ENCODE assay signal across 12 cellular contexts in the genomic region with DNA sequence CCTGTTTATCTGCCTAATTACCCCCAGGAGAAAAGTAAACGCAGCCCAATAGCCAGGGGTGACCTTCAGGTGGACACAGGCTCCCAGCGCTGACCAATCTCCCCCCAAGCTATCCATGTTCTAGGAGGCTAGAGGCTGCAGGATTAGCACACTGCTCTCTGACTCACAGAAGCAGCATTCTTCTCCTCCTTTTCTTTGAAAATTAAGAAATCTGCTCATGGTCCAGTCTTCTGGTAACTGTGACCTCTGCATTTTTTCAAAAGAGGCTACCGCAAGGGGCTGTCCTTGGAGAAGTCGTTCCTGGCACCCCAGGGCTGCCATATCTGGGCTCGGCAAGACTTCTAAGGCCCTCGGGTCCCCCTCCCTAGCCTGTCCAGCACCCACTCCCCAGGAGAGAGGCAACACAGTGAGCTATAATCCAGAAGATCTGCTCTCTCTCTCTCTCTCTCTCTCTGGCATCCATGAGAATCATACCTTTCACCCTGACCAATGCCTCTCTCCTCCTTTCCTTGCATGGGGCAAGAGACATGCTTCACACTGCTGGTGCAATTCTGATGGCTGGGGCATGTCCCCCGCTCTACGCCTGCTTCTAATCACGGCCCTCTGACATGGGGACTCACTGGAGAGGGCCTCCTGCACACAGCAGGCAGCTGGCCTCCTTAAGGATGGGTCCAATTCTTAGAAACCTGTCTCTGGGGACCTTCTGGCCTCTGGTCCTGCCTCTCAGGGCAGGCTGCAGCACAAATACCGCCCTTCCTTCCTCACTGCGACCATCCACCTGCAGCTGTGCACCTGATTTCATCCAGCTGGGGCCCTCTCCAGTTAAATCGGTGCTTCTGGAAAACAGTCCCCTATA. TPM values are rescaled to one million over a fixed set of nuclear protein-coding genes. Genes with fewer than 3 reads are reported as not detected.
DNase-seq lines count a peak whose midpoint lies in the region; ATAC-seq and TF ChIP-seq lines count a peak whose summit lies in the region.
"Had no signal": no experiment of that assay in that cellular context is flagged by ENCODE, and none has a peak within 500 bp of the region (broad histone marks: within the 10 kb centered on the region; RNA-seq: fewer than 3 reads in every experiment).

No MANE protein-coding gene starts in this region.

- H3K9me3 ChIP-seq in CD4-positive, CD25-positive, alpha-beta regulatory T cell (ENCODE audit: control insufficient read depth in 2 of 2, low read length in 2 of 2): no peaks in the 10 kb centered on the region
- H3K9me3 ChIP-seq in neuronal stem cell (replicated peaks in 1 of 2; ENCODE audit: control insufficient read depth in 2 of 2, insufficient read depth in 1 of 2, low read depth in 1 of 2, low read length in 2 of 2) (no peaks in the 10 kb centered on the region), tibial artery (no peaks in the 10 kb centered on the region)

- H3K36me3 Mint-ChIP-seq in CD4-positive, CD25-positive, alpha-beta regulatory T cell: peaks cover 16% of the 10 kb centered on the region

- no peak overlapping the region for H3K4me3 Mint-ChIP-seq in CD4-positive, CD25-positive, alpha-beta regulatory T cell
- H3K4me3 Mint-ChIP-seq: nephron had no signal

- H2AFZ ChIP-seq in neuronal stem cell (ENCODE audit: low read length): no peak overlapping the region

- no peak for DNase-seq in CD4-positive, CD25-positive, alpha-beta regulatory T cell
- DNase-seq in NCI-H226 (peak; percentile 41), fibroblast of gingiva (ENCODE audit: low read depth) (peak; percentile 66), neuronal stem cell (ENCODE audit: low spot score) (no peak), lower leg skin (ENCODE audit: low spot score in 2 of 2) (no peak), putamen (ENCODE audit: low spot score) (no peak), tibial artery (no peak)
- DNase-seq: dorsolateral prefrontal cortex, GOT3, T-helper 1 cell had no signal

- peaks cover 20% of the 10 kb centered on the region for H3K36me3 ChIP-seq in CD4-positive, CD25-positive, alpha-beta regulatory T cell (ENCODE audit: control insufficient read depth, insufficient read depth, low read length)
- no peaks in the 10 kb centered on the region for H3K36me3 ChIP-seq in neuronal stem cell (replicated peaks in 1 of 2; ENCODE audit: control insufficient read depth in 2 of 2, insufficient read depth in 2 of 2, low read length in 2 of 2)
- H3K36me3 ChIP-seq in tibial artery: peaks cover 0 to 5% (median 0%) of the 10 kb centered on the region in 3 donors

- no peak overlapping the region for H2BK120ac ChIP-seq in neuronal stem cell (ENCODE audit: low read depth, low read length)

- no peak overlapping the region for H2AK5ac ChIP-seq in neuronal stem cell (ENCODE audit: low read depth, low read length)

- H3K4ac ChIP-seq in neuronal stem cell (ENCODE audit: low read length): no peak overlapping the region

- no peak for TF ChIP-seq POLR2A in lower leg skin (IDR thresholded peaks at IDR 0.05)

- H2BK15ac ChIP-seq in neuronal stem cell (ENCODE audit: low read length): no peak overlapping the region

- H3K27me3 Mint-ChIP-seq in CD4-positive, CD25-positive, alpha-beta regulatory T cell: no peaks in the 10 kb centered on the region

- H3K27ac Mint-ChIP-seq in CD4-positive, CD25-positive, alpha-beta regulatory T cell: peak overlapping the region; percentile 33 to 83 (median 73)
- H3K27ac Mint-ChIP-seq: nephron had no signal

- H3K14ac ChIP-seq in neuronal stem cell (ENCODE audit: low read length): no peak overlapping the region

- H3K4me2 ChIP-seq in neuronal stem cell (ENCODE audit: insufficient read depth, low read length, poor library complexity, severe bottlenecking): no peak overlapping the region

- no peak overlapping the region for H4K8ac ChIP-seq in neuronal stem cell (ENCODE audit: low read depth, low read length)

- intact Hi-C loops in lower leg skin (cut with DNase I; ENCODE audit: low total_unique reads): no loop called here
- intact Hi-C loops in tibial artery (cut with DNase I; ENCODE audit: low total_unique reads): no loop called here

- no peak overlapping the region for H3K27ac ChIP-seq in CD4-positive, CD25-positive, alpha-beta regulatory T cell (ENCODE audit: insufficient read depth, low read length, poor library complexity, severe bottlenecking)
- H3K27ac ChIP-seq in neuronal stem cell (replicated peaks; ENCODE audit: low read length) (no peak overlapping the region), tibial artery (peak overlapping the region in 1 of 2 donors; percentile 4)

- WGBS in neuronal stem cell (ENCODE audit: extremely low coverage in 2 of 2, insufficient read length in 2 of 2, insufficient replicate concordance in 1 of 2), 2 donors: no CpG with 5 or more reads among the region's 12 CpGs
- 78 to 83% methylated on average over 12 of the region's 12 CpGs for WGBS in lower leg skin, 2 donors

- H2BK12ac ChIP-seq in neuronal stem cell (ENCODE audit: low read length): no peak overlapping the region

- H3K18ac ChIP-seq in neuronal stem cell (ENCODE audit: low read length): peak overlapping the region; percentile 67

- peak overlapping the region; percentile 67 for H2BK5ac ChIP-seq in neuronal stem cell (ENCODE audit: low read length)

- no peak for ATAC-seq in CD4-positive, CD25-positive, alpha-beta regulatory T cell (ENCODE audit: low read depth in 2 of 2)
- ATAC-seq in GM21423 (IDR thresholded peaks at IDR 0.05; ENCODE audit: unreplicated experiment): no peak

- TF ChIP-seq CTCF in lower leg skin (IDR thresholded peaks at IDR 0.05) (no peak), tibial artery (IDR thresholded peaks at IDR 0.05) (no peak)

- no peak overlapping the region for H4K91ac ChIP-seq in neuronal stem cell (ENCODE audit: low read depth, low read length, poor library complexity)

- H3K9ac ChIP-seq in neuronal stem cell (ENCODE audit: low read depth, low read length, poor library complexity): no peak overlapping the region

- no peaks in the 10 kb centered on the region for H3K9me3 Mint-ChIP-seq in CD4-positive, CD25-positive, alpha-beta regulatory T cell
- H3K9me3 Mint-ChIP-seq: nephron had no signal

- H3K27me3 ChIP-seq in CD4-positive, CD25-positive, alpha-beta regulatory T cell (ENCODE audit: control insufficient read depth, insufficient read depth, low read length): no peaks in the 10 kb centered on the region
- no peaks in the 10 kb centered on the region for H3K27me3 ChIP-seq in neuronal stem cell (ENCODE audit: control insufficient read depth in 3 of 3, insufficient read depth in 3 of 3, low read depth in 1 of 3, low read length in 3 of 3)
- no peaks in the 10 kb centered on the region for H3K27me3 ChIP-seq in tibial artery
- H3K27me3 ChIP-seq: dorsolateral prefrontal cortex had no signal

- peaks cover 43% of the 10 kb centered on the region for H3K4me1 ChIP-seq in CD4-positive, CD25-positive, alpha-beta regulatory T cell (ENCODE audit: control insufficient read depth, insufficient read depth, low read length, poor library complexity, severe bottlenecking)
- H3K4me1 ChIP-seq in neuronal stem cell (ENCODE audit: control insufficient read depth in 2 of 2, insufficient read depth in 1 of 2, low read depth in 1 of 2, low read length in 2 of 2) (peaks cover 0 to under 1% of the 10 kb centered on the region in 2 donors), tibial artery (peaks cover 0 to 50% (median 33%) of the 10 kb centered on the region in 4 donors)

- H3K4me3 ChIP-seq in CD4-positive, CD25-positive, alpha-beta regulatory T cell (ENCODE audit: low read depth, low read length): no peak overlapping the region
- H3K4me3 ChIP-seq in neuronal stem cell (ENCODE audit: low read length in 2 of 2): no peak overlapping the region
- no peak overlapping the region for H3K4me3 ChIP-seq in lower leg skin (ENCODE audit: low read depth, poor library complexity, severe bottlenecking)
- no peak overlapping the region for H3K4me3 ChIP-seq in tibial artery
- H3K4me3 ChIP-seq: dorsolateral prefrontal cortex had no signal

- H3K23ac ChIP-seq in neuronal stem cell (ENCODE audit: low read depth, low read length, poor library complexity): no peak overlapping the region

- H3K4me1 Mint-ChIP-seq in CD4-positive, CD25-positive, alpha-beta regulatory T cell: peaks cover 23 to 75% (median 47%) of the 10 kb centered on the region in 4 donors
- H3K4me1 Mint-ChIP-seq: nephron had no signal

- H3K79me1 ChIP-seq in neuronal stem cell (ENCODE audit: low read depth, low read length): no peaks in the 10 kb centered on the region

RNA-seq across cellular contexts. Expression of a gene that starts 27.3 kb away (rescaled TPM):
- total RNA-seq in CD4-positive, CD25-positive, alpha-beta regulatory T cell: 252 TPM
- polyA plus RNA-seq in CD4-positive, CD25-positive, alpha-beta regulatory T cell: 100 to 1,000 TPM; 253 to 316 (median 283) TPM
- 47.4 TPM for polyA plus RNA-seq in neuronal stem cell (2013, experiment 1 of 2)
- 40.6 TPM for polyA plus RNA-seq in neuronal stem cell (2013, experiment 2 of 2)
- 100 to 1,000 TPM in 2 of 4 donors, 10 to 100 TPM in 2; 68.4 to 109 (median 100) TPM for total RNA-seq in lower leg skin

RNA-seq across cellular contexts. Expression of a gene that starts 45.5 kb away (rescaled TPM):
- total RNA-seq in CD4-positive, CD25-positive, alpha-beta regulatory T cell: not detected
- polyA plus RNA-seq in CD4-positive, CD25-positive, alpha-beta regulatory T cell: 1 to 10 TPM in 1 of 4 donors, under 1 TPM in 1, not detected in 2; 0.33 to 1.1 TPM
- 1.3 TPM for polyA plus RNA-seq in neuronal stem cell (2013, experiment 1 of 2)
- 1.3 TPM for polyA plus RNA-seq in neuronal stem cell (2013, experiment 2 of 2)
- 10 to 100 TPM in 1 of 4 donors, 1 to 10 TPM in 3; 1.3 to 17.4 (median 8.5) TPM for total RNA-seq in lower leg skin

Comparison
In these comparisons a context has a peak if more than half of its experiments do, and no peak if none do; other contexts are left out.
1. DNase-seq: peak in NCI-H226 (single experiment) and fibroblast of gingiva (single experiment); none in CD4-positive, CD25-positive, alpha-beta regulatory T cell (0 of 3), neuronal stem cell (single experiment), lower leg skin (0 of 2), putamen (single experiment) and tibial artery (0 of 2).